ENCODE assay signal across 25 cellular contexts in genomic region chr3:123341871-123342630, GRCh38.
A peak's percentile ranks its signal among the peaks of the same experiment; 100 is the strongest.
DNase-seq lines count a peak whose midpoint lies in the region; ATAC-seq and TF ChIP-seq lines count a peak whose summit lies in the region.
"Had no signal": no experiment of that assay in that cellular context is flagged by ENCODE, and none has a peak within 500 bp of the region (broad histone marks: within the 10 kb centered on the region; RNA-seq: fewer than 3 reads in every experiment).

No MANE protein-coding gene starts in this region.

- H3K9me3 Mint-ChIP-seq in CD14-positive monocyte, result no peaks in the 10 kb centered on the region
- no peaks in the 10 kb centered on the region for H3K9me3 Mint-ChIP-seq in endodermal cell
- H3K9me3 Mint-ChIP-seq: dendritic cell treated with granulocyte-macrophage colony-stimulating factor and Interleukin-4, amounts not matched to agents 40 ng/mL and 50 ng/mL, for 4 days; natural killer cell; stimulated activated naive B cell treated with anti-CD40 and anti-IgM and Interleukin-4, amounts not matched to agents 10 μg/mL and 1 μg/mL and 100 μg/mL, for 72 hours had no signal

- H3K27me3 Mint-ChIP-seq in CD14-positive monocyte (ENCODE audit: low read depth in 3 of 3) (peaks cover 1 to 5% (median 2%) of the 10 kb centered on the region in 3 donors), endodermal cell (ENCODE audit: insufficient read depth) (no peaks in the 10 kb centered on the region)
- H3K27me3 Mint-ChIP-seq: stimulated activated naive B cell treated with anti-CD40 and anti-IgM and Interleukin-4, amounts not matched to agents 10 μg/mL and 1 μg/mL and 100 μg/mL, for 72 hours had no signal

- intact Hi-C loops in CD14-positive monocyte (cut with micrococcal nuclease), result no loop called here

- TF ChIP-seq CTCF in CD14-positive monocyte (IDR thresholded peaks at IDR 0.05) (no peak), endodermal cell (conservative IDR thresholded peaks at IDR 0.05) (no peak)

- H3K27ac Mint-ChIP-seq in CD14-positive monocyte (no peak overlapping the region), endodermal cell (no peak overlapping the region)
- H3K27ac Mint-ChIP-seq: dendritic cell treated with granulocyte-macrophage colony-stimulating factor and Interleukin-4, amounts not matched to agents 40 ng/mL and 50 ng/mL, for 4 days; natural killer cell; stimulated activated naive B cell treated with anti-CD40 and anti-IgM and Interleukin-4, amounts not matched to agents 10 μg/mL and 1 μg/mL and 100 μg/mL, for 72 hours had no signal

- no peaks in the 10 kb centered on the region for H3K36me3 Mint-ChIP-seq in CD14-positive monocyte
- H3K36me3 Mint-ChIP-seq in endodermal cell (ENCODE audit: low read depth), result no peaks in the 10 kb centered on the region
- H3K36me3 Mint-ChIP-seq: natural killer cell; stimulated activated naive B cell treated with anti-CD40 and anti-IgM and Interleukin-4, amounts not matched to agents 10 μg/mL and 1 μg/mL and 100 μg/mL, for 72 hours had no signal

- no peak overlapping the region for H3K4me3 ChIP-seq in endodermal cell (ENCODE audit: low read length)
- H3K4me3 ChIP-seq in HAP-1, result no peak overlapping the region
- H3K4me3 ChIP-seq: breast epithelium, pancreas, SK-N-MC had no signal

- H3K27me3 ChIP-seq in endodermal cell (ENCODE audit: control insufficient read depth, insufficient read depth, low read length, poor library complexity, severe bottlenecking) (no peaks in the 10 kb centered on the region), HAP-1 (ENCODE audit: low read depth) (no peaks in the 10 kb centered on the region)
- H3K27me3 ChIP-seq: breast epithelium, pancreas had no signal

- WGBS in endodermal cell (ENCODE audit: insufficient coverage in 1 of 2, insufficient read length in 1 of 2), 2 experiments, result 90 to 91% methylated on average over 4 to 16 of the region's 16 CpGs

- in situ Hi-C loops in HAP-1 (cut with MboI; ENCODE audit: low sequenced_read_pairs), result no loop called here

- peaks cover 12% of the 10 kb centered on the region for H3K4me1 ChIP-seq in endodermal cell (ENCODE audit: control insufficient read depth, insufficient read depth, low read length)
- H3K4me1 ChIP-seq in HAP-1, result peaks cover 4% of the 10 kb centered on the region
- H3K4me1 ChIP-seq: breast epithelium had no signal

- no peak for ATAC-seq in GM21423 (IDR thresholded peaks at IDR 0.05; ENCODE audit: unreplicated experiment)
- ATAC-seq: natural killer cell; pancreas; PC-3; stimulated activated naive B cell treated with anti-CD40 and anti-IgM and Interleukin-4, amounts not matched to agents 10 μg/mL and 1 μg/mL and 100 μg/mL, for 72 hours had no signal

- no peak overlapping the region for H3K27ac ChIP-seq in endodermal cell (ENCODE audit: low read depth, low read length)
- H3K27ac ChIP-seq: breast epithelium, C4-2B, pancreas, SK-N-MC, VCaP had no signal

- H3K4me3 Mint-ChIP-seq in CD14-positive monocyte, result no peak overlapping the region
- no peak overlapping the region for H3K4me3 Mint-ChIP-seq in endodermal cell
- H3K4me3 Mint-ChIP-seq: dendritic cell treated with granulocyte-macrophage colony-stimulating factor and Interleukin-4, amounts not matched to agents 40 ng/mL and 50 ng/mL, for 4 days; natural killer cell; stimulated activated naive B cell treated with anti-CD40 and anti-IgM and Interleukin-4, amounts not matched to agents 10 μg/mL and 1 μg/mL and 100 μg/mL, for 72 hours had no signal

- no peak overlapping the region for H3K9ac ChIP-seq in endodermal cell (ENCODE audit: extremely low read depth, low read length, poor library complexity, severe bottlenecking)

- H3K9me3 ChIP-seq in endodermal cell (ENCODE audit: control insufficient read depth, low read length), result no peaks in the 10 kb centered on the region
- no peaks in the 10 kb centered on the region for H3K9me3 ChIP-seq in HAP-1
- H3K9me3 ChIP-seq: breast epithelium, pancreas had no signal

- H3K36me3 ChIP-seq in endodermal cell (ENCODE audit: control insufficient read depth, insufficient read depth, low read length) (no peaks in the 10 kb centered on the region), HAP-1 (replicated peaks) (no peaks in the 10 kb centered on the region)
- H3K36me3 ChIP-seq: breast epithelium, pancreas had no signal

- DNase-seq in CD14-positive monocyte (ENCODE audit: low spot score) (peak; percentile 28), HT1080 (ENCODE audit: low read depth) (peak; percentile 20), endodermal cell (peak; percentile 48), kidney tubule cell (ENCODE audit: low spot score) (peak; percentile 14), T-helper 2 cell (no peak), HAP-1 (ENCODE audit: low spot score in 2 of 2) (no peak), NCI-H2081 treated with DMSO at 0.1 percent for 48 hours (lab: John Stamatoyannopoulos, UW) (no peak)
- DNase-seq: activated CD4-positive, alpha-beta T cell treated with anti-CD3 and anti-CD28 coated beads, Interleukin-2, amount 50 U/mL, for 4 hours; activated effector memory CD4-positive, alpha-beta T cell treated with anti-CD3 and anti-CD28 coated beads, Interleukin-2, amount 50 U/mL, for 16 hours; foreskin melanocyte; KBM-7; mesendoderm; natural killer cell; NCI-H2081; NCI-H526 treated with DMSO at 0.1 percent for 48 hours; PC-3; stimulated activated CD4-positive, alpha-beta T cell treated with anti-CD3 and anti-CD28 coated beads, Interleukin-2, amount 100 ng/mL, for 24 hours; stimulated activated naive B cell treated with anti-CD40 and anti-IgM and Interleukin-4, amounts not matched to agents 10 μg/mL and 1 μg/mL and 100 μg/mL, for 72 hours had no signal

- H3K4me1 Mint-ChIP-seq in CD14-positive monocyte (no peaks in the 10 kb centered on the region), endodermal cell (peaks cover 15% of the 10 kb centered on the region)
- H3K4me1 Mint-ChIP-seq: natural killer cell; stimulated activated naive B cell treated with anti-CD40 and anti-IgM and Interleukin-4, amounts not matched to agents 10 μg/mL and 1 μg/mL and 100 μg/mL, for 72 hours had no signal

Comparison
In these comparisons a context has a peak if more than half of its experiments do, and no peak if none do; other contexts are left out.
1. DNase-seq: peak in CD14-positive monocyte (single experiment), HT1080 (single experiment), endodermal cell (single experiment) and kidney tubule cell (single experiment); none in T-helper 2 cell (0 of 5), HAP-1 (0 of 2) and NCI-H2081 treated with DMSO at 0.1 percent for 48 hours (single experiment).